ENCODE assay signal across 8 cellular contexts in genomic region chr22:37643225-37643847, GRCh38. TPM values are rescaled to one million over a fixed set of nuclear protein-coding genes. Genes with fewer than 3 reads are reported as not detected.
A peak's percentile ranks its signal among the peaks of the same experiment; 100 is the strongest.
DNase-seq lines count a peak whose midpoint lies in the region; ATAC-seq and TF ChIP-seq lines count a peak whose summit lies in the region.

No MANE protein-coding gene starts in this region.

- no peak overlapping the region for H2AFZ ChIP-seq in OCI-LY7 (ENCODE audit: low read length)

- H4K20me1 ChIP-seq in DOHH2 (ENCODE audit: control insufficient read depth, insufficient read depth, low read depth, low read length): no peaks in the 10 kb centered on the region
- H4K20me1 ChIP-seq in OCI-LY7 (ENCODE audit: insufficient read depth, low read length): no peaks in the 10 kb centered on the region

- POLR2A ChIA-PET in OCI-LY7 (lab: Charles Lee): interaction anchor here (0.6 to 2.0 kb wide), 5 partner anchors 9 to 85 kb away, joined by 3 to 9 read pairs (median 3); partner anchors contain the start of gene PDXP
- POLR2A ChIA-PET in naive thymus-derived CD4-positive, alpha-beta T cell (lab: Charles Lee): interaction anchor here (0.6 to 10.1 kb wide), 13 partner anchors 10 to 43 kb away, joined by 3 to 135 read pairs (median 16); partner anchors contain the start of genes GGA1, LGALS1, NOL12 and PDXP

- peaks cover 12 to 47% (median 30%) of the 10 kb centered on the region in 7 donors for H3K4me1 Mint-ChIP-seq in naive thymus-derived CD4-positive, alpha-beta T cell
- H3K4me1 Mint-ChIP-seq in stimulated activated memory B cell treated with anti-CD40 and anti-IgM and Interleukin-4, amounts not matched to agents 10 μg/mL and 1 μg/mL and 100 μg/mL, for 72 hours: peaks cover 53% of the 10 kb centered on the region

- peaks cover 0 to 26% (median 8%) of the 10 kb centered on the region in 5 donors for H3K36me3 Mint-ChIP-seq in naive thymus-derived CD4-positive, alpha-beta T cell
- peaks cover 35% of the 10 kb centered on the region for H3K36me3 Mint-ChIP-seq in stimulated activated memory B cell treated with anti-CD40 and anti-IgM and Interleukin-4, amounts not matched to agents 10 μg/mL and 1 μg/mL and 100 μg/mL, for 72 hours

- H3K9me2 ChIP-seq in DOHH2 (replicated peaks; ENCODE audit: control insufficient read depth, low read length) (no peaks in the 10 kb centered on the region), OCI-LY7 (ENCODE audit: insufficient read depth, low read length) (no peaks in the 10 kb centered on the region)

- H3K27me3 Mint-ChIP-seq in naive thymus-derived CD4-positive, alpha-beta T cell: no peaks in the 10 kb centered on the region
- no peaks in the 10 kb centered on the region for H3K27me3 Mint-ChIP-seq in stimulated activated memory B cell treated with anti-CD40 and anti-IgM and Interleukin-4, amounts not matched to agents 10 μg/mL and 1 μg/mL and 100 μg/mL, for 72 hours

- peak; percentile 79 for DNase-seq in OCI-LY7 (ENCODE audit: low spot score)
- peak; percentile 99 for DNase-seq in activated CD8-positive, alpha-beta memory T cell treated with anti-CD3 and anti-CD28 coated beads, Interleukin-2, amount 50 U/mL, for 48 hours
- no peak for DNase-seq in epithelial cell of proximal tubule (ENCODE audit: low read depth)
- peak; percentile 65 to 90 (median 81) for DNase-seq in naive thymus-derived CD4-positive, alpha-beta T cell

- no peak overlapping the region for H3K4me3 ChIP-seq in DOHH2 (ENCODE audit: low read length)
- H3K4me3 ChIP-seq in OCI-LY7 (ENCODE audit: low read depth, low read length, poor library complexity, severe bottlenecking): no peak overlapping the region
- no peak overlapping the region for H3K4me3 ChIP-seq in epithelial cell of proximal tubule (ENCODE audit: low read depth, low read length)
- peak overlapping the region; percentile 45 for H3K4me3 ChIP-seq in naive thymus-derived CD4-positive, alpha-beta T cell (ENCODE audit: low read length)

- peak overlapping the region; percentile 51 to 89 (median 74) for H3K27ac Mint-ChIP-seq in naive thymus-derived CD4-positive, alpha-beta T cell
- peak overlapping the region; percentile 49 for H3K27ac Mint-ChIP-seq in stimulated activated memory B cell treated with anti-CD40 and anti-IgM and Interleukin-4, amounts not matched to agents 10 μg/mL and 1 μg/mL and 100 μg/mL, for 72 hours

- peak; percentile 51 for ATAC-seq in HG03039 (IDR thresholded peaks at IDR 0.05; ENCODE audit: unreplicated experiment)
- ATAC-seq in naive thymus-derived CD4-positive, alpha-beta T cell: peak; percentile 83
- ATAC-seq in stimulated activated memory B cell treated with anti-CD40 and anti-IgM and Interleukin-4, amounts not matched to agents 10 μg/mL and 1 μg/mL and 100 μg/mL, for 72 hours: peak; percentile 81
- no peak for ATAC-seq in GM18520 (IDR thresholded peaks at IDR 0.05; ENCODE audit: unreplicated experiment)

- no TSS peak for BruUV-seq in OCI-LY7 (replicated peaks; lab: Mats Ljungman, UMichigan)

- H3K79me2 ChIP-seq in DOHH2 (ENCODE audit: control insufficient read depth, low read length): peaks cover 9% of the 10 kb centered on the region
- H3K79me2 ChIP-seq in OCI-LY7 (ENCODE audit: insufficient read depth, low read depth, low read length): no peaks in the 10 kb centered on the region

- CTCF ChIA-PET in OCI-LY7 (lab: Charles Lee; ENCODE audit: unreplicated experiment): interaction anchor here (0.6 to 3.1 kb wide), 7 partner anchors 9 to 157 kb away, joined by 3 to 16 read pairs (median 3); partner anchors contain the start of genes MFNG and NOL12
- CTCF ChIA-PET in naive thymus-derived CD4-positive, alpha-beta T cell (lab: Charles Lee): interaction anchor here (0.6 to 17.3 kb wide), 20 partner anchors 9 to 205 kb away, joined by 3 to 292 read pairs (median 6); partner anchors contain the start of genes LGALS1, NOL12 and PDXP

- TF ChIP-seq CTCF in DOHH2 (IDR thresholded peaks at IDR 0.05; ENCODE audit: low read depth, low read length, poor library complexity, severe bottlenecking) (peak; percentile 95), OCI-LY7 (conservative IDR thresholded peaks at IDR 0.05; ENCODE audit: low read length) (peak; percentile 91), epithelial cell of proximal tubule (conservative IDR thresholded peaks at IDR 0.05; ENCODE audit: low read depth, low read length) (peak; percentile 89)

- no peaks in the 10 kb centered on the region for H3K27me3 ChIP-seq in DOHH2 (ENCODE audit: control insufficient read depth, low read length)
- H3K27me3 ChIP-seq in naive thymus-derived CD4-positive, alpha-beta T cell (ENCODE audit: control insufficient read depth in 2 of 2, insufficient read depth in 2 of 2, low read length in 2 of 2): no peaks in the 10 kb centered on the region

- H3F3A ChIP-seq in DOHH2 (ENCODE audit: control insufficient read depth, insufficient read depth): peaks cover 13% of the 10 kb centered on the region; the same call in 1 of the 2 replicates

- peaks cover 45% of the 10 kb centered on the region for H3K36me3 ChIP-seq in DOHH2 (ENCODE audit: control insufficient read depth, low read length)
- peaks cover 24% of the 10 kb centered on the region; the same call in 1 of the 2 replicates for H3K36me3 ChIP-seq in OCI-LY7 (ENCODE audit: insufficient read depth, low read length)
- H3K36me3 ChIP-seq in naive thymus-derived CD4-positive, alpha-beta T cell (ENCODE audit: control insufficient read depth in 2 of 3, insufficient read depth in 3 of 3, low read length in 3 of 3): peaks cover 29 to 77% (median 34%) of the 10 kb centered on the region in 3 experiments

- H3K4me2 ChIP-seq in DOHH2 (ENCODE audit: low read length) (no peak overlapping the region), OCI-LY7 (ENCODE audit: low read length) (no peak overlapping the region)

- no peaks in the 10 kb centered on the region for H3K9me3 Mint-ChIP-seq in naive thymus-derived CD4-positive, alpha-beta T cell
- H3K9me3 Mint-ChIP-seq in stimulated activated memory B cell treated with anti-CD40 and anti-IgM and Interleukin-4, amounts not matched to agents 10 μg/mL and 1 μg/mL and 100 μg/mL, for 72 hours: no peaks in the 10 kb centered on the region

- no peaks in the 10 kb centered on the region for H3K9me3 ChIP-seq in DOHH2 (ENCODE audit: control insufficient read depth, insufficient read depth, low read length)
- H3K9me3 ChIP-seq in OCI-LY7 (ENCODE audit: low read length): no peaks in the 10 kb centered on the region
- no peaks in the 10 kb centered on the region for H3K9me3 ChIP-seq in naive thymus-derived CD4-positive, alpha-beta T cell (ENCODE audit: control insufficient read depth in 2 of 3, low read length in 3 of 3)

- H3K27ac ChIP-seq in DOHH2 (ENCODE audit: low read depth, low read length) (no peak overlapping the region), OCI-LY7 (ENCODE audit: low read depth, low read length, poor library complexity, severe bottlenecking) (no peak overlapping the region)
- peak overlapping the region; percentile 24 for H3K27ac ChIP-seq in naive thymus-derived CD4-positive, alpha-beta T cell (ENCODE audit: low read depth, low read length)

- H3K4me3 Mint-ChIP-seq in naive thymus-derived CD4-positive, alpha-beta T cell: peak overlapping the region; percentile 29 to 75 (median 55)
- no peak overlapping the region for H3K4me3 Mint-ChIP-seq in stimulated activated memory B cell treated with anti-CD40 and anti-IgM and Interleukin-4, amounts not matched to agents 10 μg/mL and 1 μg/mL and 100 μg/mL, for 72 hours

- H3K4me1 ChIP-seq in DOHH2 (ENCODE audit: control insufficient read depth, low read length) (peaks cover 23% of the 10 kb centered on the region), OCI-LY7 (ENCODE audit: insufficient read depth, low read length, poor library complexity, severe bottlenecking) (peaks cover 28% of the 10 kb centered on the region)
- peaks cover 34 to 39% of the 10 kb centered on the region in 2 donors for H3K4me1 ChIP-seq in naive thymus-derived CD4-positive, alpha-beta T cell (ENCODE audit: control insufficient read depth in 2 of 2, insufficient read depth in 2 of 2, low read length in 2 of 2)

- intact Hi-C loops in OCI-LY7 (cut with micrococcal nuclease; ENCODE audit: unreplicated experiment): loop anchor here (1.0 to 5.0 kb wide), 3 partner anchors 20 to 38 kb away; partner anchors contain the start of gene GGA1
- intact Hi-C loops in naive thymus-derived CD4-positive, alpha-beta T cell (cut with micrococcal nuclease): loop anchor here (1.0 kb wide), 6 partner anchors 10 to 43 kb away; partner anchors contain the start of genes NOL12 (in 1 of the 2) and PDXP (in 1 of the 2)

RNA-seq across cellular contexts. Expression of gene SH3BP1, which starts 3.9 kb away (rescaled TPM):
- 15.3 and 18.3 TPM in 2 replicates for total RNA-seq in OCI-LY7 (2014; rRNA removed; shearing (Covaris generic))
- total RNA-seq in OCI-LY7 (2022): 44.4 and 48.4 TPM in 2 replicates
- total RNA-seq in epithelial cell of proximal tubule: 15.1 and 25.0 TPM in 2 replicates
- 100 to 1,000 TPM in 2 of 5 experiments, 10 to 100 TPM in 3; 66.4 to 157 (median 89.2) TPM for total RNA-seq in naive thymus-derived CD4-positive, alpha-beta T cell
- polyA plus RNA-seq in naive thymus-derived CD4-positive, alpha-beta T cell: 10 to 100 TPM; 12.9 to 23.0 TPM

RNA-seq across cellular contexts. Expression of gene PDXP, which starts 15.2 kb away (rescaled TPM):
- total RNA-seq in OCI-LY7 (2014; rRNA removed; shearing (Covaris generic)): 50.0 and 61.2 TPM in 2 replicates
- 54.0 and 55.8 TPM in 2 replicates for total RNA-seq in OCI-LY7 (2022)
- 21.0 and 42.3 TPM in 2 replicates for total RNA-seq in epithelial cell of proximal tubule
- 10 to 100 TPM in 1 of 5 experiments, 1 to 10 TPM in 4; 3.9 to 27.4 (median 7.5) TPM for total RNA-seq in naive thymus-derived CD4-positive, alpha-beta T cell
- polyA plus RNA-seq in naive thymus-derived CD4-positive, alpha-beta T cell: 1 to 10 TPM; 1.9 to 3.6 TPM

RNA-seq across cellular contexts. Expression of gene LGALS1, which starts 32.1 kb away (rescaled TPM):
- 85.8 and 93.1 TPM in 2 replicates for total RNA-seq in OCI-LY7 (2014; rRNA removed; shearing (Covaris generic))
- 57.2 and 57.3 TPM in 2 replicates for total RNA-seq in OCI-LY7 (2022)
- total RNA-seq in epithelial cell of proximal tubule: 1,711 and 1,833 TPM in 2 replicates
- total RNA-seq in naive thymus-derived CD4-positive, alpha-beta T cell: 100 to 1,000 TPM in 2 of 5 experiments, 10 to 100 TPM in 3; 23.6 to 969 (median 54.4) TPM
- polyA plus RNA-seq in naive thymus-derived CD4-positive, alpha-beta T cell: 10 to 100 TPM; 22.9 to 30.5 TPM

RNA-seq across cellular contexts. Expression of gene GGA1, which starts 34.7 kb away (rescaled TPM):
- total RNA-seq in OCI-LY7 (2014; rRNA removed; shearing (Covaris generic)): 119 and 127 TPM in 2 replicates
- 167 and 172 TPM in 2 replicates for total RNA-seq in OCI-LY7 (2022)
- total RNA-seq in epithelial cell of proximal tubule: 43.8 and 49.6 TPM in 2 replicates
- total RNA-seq in naive thymus-derived CD4-positive, alpha-beta T cell: 100 to 1,000 TPM in 3 of 5 experiments, 10 to 100 TPM in 2; 64.2 to 124 (median 102) TPM
- polyA plus RNA-seq in naive thymus-derived CD4-positive, alpha-beta T cell: 10 to 100 TPM; 20.8 to 22.3 TPM

RNA-seq across cellular contexts. Expression of gene NOL12, which starts 42.8 kb away (rescaled TPM):
- 64.6 and 79.0 TPM in 2 replicates for total RNA-seq in OCI-LY7 (2014; rRNA removed; shearing (Covaris generic))
- total RNA-seq in OCI-LY7 (2022): 58.6 and 62.3 TPM in 2 replicates
- 18.2 and 47.9 TPM in 2 replicates for total RNA-seq in epithelial cell of proximal tubule
- 10 to 100 TPM; 32.8 to 52.5 (median 45.3) TPM for total RNA-seq in naive thymus-derived CD4-positive, alpha-beta T cell
- 10 to 100 TPM; 42.7 to 48.6 TPM for polyA plus RNA-seq in naive thymus-derived CD4-positive, alpha-beta T cell
